1 cellular context compared by ENCODE assay signal in genomic region chr12:75334384-75335030, GRCh38.
TF ChIP-seq lines count a peak whose summit lies in the region.

A gene with protein sequence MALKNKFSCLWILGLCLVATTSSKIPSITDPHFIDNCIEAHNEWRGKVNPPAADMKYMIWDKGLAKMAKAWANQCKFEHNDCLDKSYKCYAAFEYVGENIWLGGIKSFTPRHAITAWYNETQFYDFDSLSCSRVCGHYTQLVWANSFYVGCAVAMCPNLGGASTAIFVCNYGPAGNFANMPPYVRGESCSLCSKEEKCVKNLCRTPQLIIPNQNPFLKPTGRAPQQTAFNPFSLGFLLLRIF (plus strand): TSS chr12:75334670. CDS start chr12:75334729, 59 bp downstream.

TF ChIP-seq in H1, 55 proteins besides CTCF, POLR2A, EP300 and RAD21 (continued from another document):
- TF ChIP-seq PHF8 (conservative IDR thresholded peaks at IDR 0.05; ENCODE audit: low read depth, low read length) = no peak
- no peak for TF ChIP-seq RBBP5 (IDR thresholded peaks at IDR 0.05; ENCODE audit: borderline replicate concordance, low read depth, low read length)
- no peak for TF ChIP-seq CEBPB (IDR thresholded peaks at IDR 0.05; ENCODE audit: low read depth, low read length)
- no peak for TF ChIP-seq SIX5 (IDR thresholded peaks at IDR 0.05; ENCODE audit: low read depth, low read length)
- TF ChIP-seq TBP (IDR thresholded peaks at IDR 0.05; ENCODE audit: low read depth, low read length) = no peak
- no peak for TF ChIP-seq BRCA1 (IDR thresholded peaks at IDR 0.05; ENCODE audit: low read depth, low read length)
- TF ChIP-seq E2F6 (IDR thresholded peaks at IDR 0.05) = peak; percentile 13; the same call in 1 of the 2 replicates
- TF ChIP-seq CREB1 (IDR thresholded peaks at IDR 0.05) = peak; percentile 52; the same call in 1 of the 2 replicates
- TF ChIP-seq NANOG (IDR thresholded peaks at IDR 0.05; ENCODE audit: insufficient read depth, low read depth, low read length, poor library complexity, severe bottlenecking) = peak; percentile 43
- TF ChIP-seq HDAC6 (IDR thresholded peaks at IDR 0.05; ENCODE audit: low read depth, low read length) = no peak
- no peak for TF ChIP-seq JUN (IDR thresholded peaks at IDR 0.05; ENCODE audit: low read depth, low read length)
- peak; percentile 40; the same call in 1 of the 2 replicates for TF ChIP-seq TAF1 (IDR thresholded peaks at IDR 0.05; ENCODE audit: low read depth, low read length)
- no peak for TF ChIP-seq SRF (IDR thresholded peaks at IDR 0.05; ENCODE audit: low read depth, low read length)
- TF ChIP-seq GABPA (IDR thresholded peaks at IDR 0.05; ENCODE audit: borderline replicate concordance, insufficient read depth, low read length) = no peak
- no peak for TF ChIP-seq SAP30 (IDR thresholded peaks at IDR 0.05; ENCODE audit: insufficient read depth, insufficient replicate concordance, low read length)
- TF ChIP-seq, protein P1, sequence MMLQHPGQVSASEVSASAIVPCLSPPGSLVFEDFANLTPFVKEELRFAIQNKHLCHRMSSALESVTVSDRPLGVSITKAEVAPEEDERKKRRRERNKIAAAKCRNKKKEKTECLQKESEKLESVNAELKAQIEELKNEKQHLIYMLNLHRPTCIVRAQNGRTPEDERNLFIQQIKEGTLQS (IDR thresholded peaks at IDR 0.05; ENCODE audit: insufficient read depth, low read depth, low read length) = no peak
- no peak for TF ChIP-seq JUND (IDR thresholded peaks at IDR 0.05; ENCODE audit: low read length)
- TF ChIP-seq ATF2 (IDR thresholded peaks at IDR 0.05; ENCODE audit: low read length) = peak; percentile 77; the same call in 1 of the 2 replicates
- no peak for TF ChIP-seq CHD1 (IDR thresholded peaks at IDR 0.05; ENCODE audit: low read depth, low read length)
- peak; percentile 65; the same call in 1 of the 2 replicates for TF ChIP-seq BACH1 (IDR thresholded peaks at IDR 0.05; ENCODE audit: low read length)
- 0 out of 4 replicates have a peak, but pooled peaks of 1 of the 2 experiments have one; percentile 36 for TF ChIP-seq SIN3A (conservative IDR thresholded peaks at IDR 0.05 in 1 of 2, IDR thresholded peaks at IDR 0.05 in 1 of 2; ENCODE audit: low read depth in 1 of 2, low read length in 2 of 2)
- no peak for TF ChIP-seq FOSL1 (IDR thresholded peaks at IDR 0.05; ENCODE audit: insufficient read depth, low read depth, low read length)
- no peak for TF ChIP-seq BCL11A (IDR thresholded peaks at IDR 0.05; ENCODE audit: low read depth in 2 of 2, low read length in 2 of 2)
- no peak for TF ChIP-seq POU5F1 (IDR thresholded peaks at IDR 0.05; ENCODE audit: low read depth, low read length)
- TF ChIP-seq CBX5 (IDR thresholded peaks at IDR 0.05; ENCODE audit: low read depth, low read length) = no peak
- TF ChIP-seq ASH2L (IDR thresholded peaks at IDR 0.05; ENCODE audit: low read length) = peak; percentile 64
- TF ChIP-seq RNF2 (IDR thresholded peaks at IDR 0.05; ENCODE audit: borderline replicate concordance, low read depth, low read length, missing control alignments, poor library complexity, severe bottlenecking) = no peak
- TF ChIP-seq, protein P2, sequence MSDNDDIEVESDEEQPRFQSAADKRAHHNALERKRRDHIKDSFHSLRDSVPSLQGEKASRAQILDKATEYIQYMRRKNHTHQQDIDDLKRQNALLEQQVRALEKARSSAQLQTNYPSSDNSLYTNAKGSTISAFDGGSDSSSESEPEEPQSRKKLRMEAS (IDR thresholded peaks at IDR 0.05) = peak; percentile 62
- no peak for TF ChIP-seq CBX8 (IDR thresholded peaks at IDR 0.05; ENCODE audit: borderline replicate concordance, low read depth, low read length)
- TF ChIP-seq CHD2 (IDR thresholded peaks at IDR 0.05; ENCODE audit: low read length) = 0 out of 2 replicates have a peak, but pooled peaks have one; percentile 39
- TF ChIP-seq YY1 (IDR thresholded peaks at IDR 0.05; ENCODE audit: low read depth, low read length) = peak; percentile 21; the same call in 1 of the 2 replicates
- no peak for TF ChIP-seq RXRA (IDR thresholded peaks at IDR 0.05; ENCODE audit: insufficient read depth, low read depth, low read length)
- no peak for TF ChIP-seq MAFK (IDR thresholded peaks at IDR 0.05; ENCODE audit: low read depth, low read length)
- TF ChIP-seq, protein P3, sequence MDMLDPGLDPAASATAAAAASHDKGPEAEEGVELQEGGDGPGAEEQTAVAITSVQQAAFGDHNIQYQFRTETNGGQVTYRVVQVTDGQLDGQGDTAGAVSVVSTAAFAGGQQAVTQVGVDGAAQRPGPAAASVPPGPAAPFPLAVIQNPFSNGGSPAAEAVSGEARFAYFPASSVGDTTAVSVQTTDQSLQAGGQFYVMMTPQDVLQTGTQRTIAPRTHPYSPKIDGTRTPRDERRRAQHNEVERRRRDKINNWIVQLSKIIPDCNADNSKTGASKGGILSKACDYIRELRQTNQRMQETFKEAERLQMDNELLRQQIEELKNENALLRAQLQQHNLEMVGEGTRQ (IDR thresholded peaks at IDR 0.05; ENCODE audit: low read length) = no peak
- TF ChIP-seq, protein P4, sequence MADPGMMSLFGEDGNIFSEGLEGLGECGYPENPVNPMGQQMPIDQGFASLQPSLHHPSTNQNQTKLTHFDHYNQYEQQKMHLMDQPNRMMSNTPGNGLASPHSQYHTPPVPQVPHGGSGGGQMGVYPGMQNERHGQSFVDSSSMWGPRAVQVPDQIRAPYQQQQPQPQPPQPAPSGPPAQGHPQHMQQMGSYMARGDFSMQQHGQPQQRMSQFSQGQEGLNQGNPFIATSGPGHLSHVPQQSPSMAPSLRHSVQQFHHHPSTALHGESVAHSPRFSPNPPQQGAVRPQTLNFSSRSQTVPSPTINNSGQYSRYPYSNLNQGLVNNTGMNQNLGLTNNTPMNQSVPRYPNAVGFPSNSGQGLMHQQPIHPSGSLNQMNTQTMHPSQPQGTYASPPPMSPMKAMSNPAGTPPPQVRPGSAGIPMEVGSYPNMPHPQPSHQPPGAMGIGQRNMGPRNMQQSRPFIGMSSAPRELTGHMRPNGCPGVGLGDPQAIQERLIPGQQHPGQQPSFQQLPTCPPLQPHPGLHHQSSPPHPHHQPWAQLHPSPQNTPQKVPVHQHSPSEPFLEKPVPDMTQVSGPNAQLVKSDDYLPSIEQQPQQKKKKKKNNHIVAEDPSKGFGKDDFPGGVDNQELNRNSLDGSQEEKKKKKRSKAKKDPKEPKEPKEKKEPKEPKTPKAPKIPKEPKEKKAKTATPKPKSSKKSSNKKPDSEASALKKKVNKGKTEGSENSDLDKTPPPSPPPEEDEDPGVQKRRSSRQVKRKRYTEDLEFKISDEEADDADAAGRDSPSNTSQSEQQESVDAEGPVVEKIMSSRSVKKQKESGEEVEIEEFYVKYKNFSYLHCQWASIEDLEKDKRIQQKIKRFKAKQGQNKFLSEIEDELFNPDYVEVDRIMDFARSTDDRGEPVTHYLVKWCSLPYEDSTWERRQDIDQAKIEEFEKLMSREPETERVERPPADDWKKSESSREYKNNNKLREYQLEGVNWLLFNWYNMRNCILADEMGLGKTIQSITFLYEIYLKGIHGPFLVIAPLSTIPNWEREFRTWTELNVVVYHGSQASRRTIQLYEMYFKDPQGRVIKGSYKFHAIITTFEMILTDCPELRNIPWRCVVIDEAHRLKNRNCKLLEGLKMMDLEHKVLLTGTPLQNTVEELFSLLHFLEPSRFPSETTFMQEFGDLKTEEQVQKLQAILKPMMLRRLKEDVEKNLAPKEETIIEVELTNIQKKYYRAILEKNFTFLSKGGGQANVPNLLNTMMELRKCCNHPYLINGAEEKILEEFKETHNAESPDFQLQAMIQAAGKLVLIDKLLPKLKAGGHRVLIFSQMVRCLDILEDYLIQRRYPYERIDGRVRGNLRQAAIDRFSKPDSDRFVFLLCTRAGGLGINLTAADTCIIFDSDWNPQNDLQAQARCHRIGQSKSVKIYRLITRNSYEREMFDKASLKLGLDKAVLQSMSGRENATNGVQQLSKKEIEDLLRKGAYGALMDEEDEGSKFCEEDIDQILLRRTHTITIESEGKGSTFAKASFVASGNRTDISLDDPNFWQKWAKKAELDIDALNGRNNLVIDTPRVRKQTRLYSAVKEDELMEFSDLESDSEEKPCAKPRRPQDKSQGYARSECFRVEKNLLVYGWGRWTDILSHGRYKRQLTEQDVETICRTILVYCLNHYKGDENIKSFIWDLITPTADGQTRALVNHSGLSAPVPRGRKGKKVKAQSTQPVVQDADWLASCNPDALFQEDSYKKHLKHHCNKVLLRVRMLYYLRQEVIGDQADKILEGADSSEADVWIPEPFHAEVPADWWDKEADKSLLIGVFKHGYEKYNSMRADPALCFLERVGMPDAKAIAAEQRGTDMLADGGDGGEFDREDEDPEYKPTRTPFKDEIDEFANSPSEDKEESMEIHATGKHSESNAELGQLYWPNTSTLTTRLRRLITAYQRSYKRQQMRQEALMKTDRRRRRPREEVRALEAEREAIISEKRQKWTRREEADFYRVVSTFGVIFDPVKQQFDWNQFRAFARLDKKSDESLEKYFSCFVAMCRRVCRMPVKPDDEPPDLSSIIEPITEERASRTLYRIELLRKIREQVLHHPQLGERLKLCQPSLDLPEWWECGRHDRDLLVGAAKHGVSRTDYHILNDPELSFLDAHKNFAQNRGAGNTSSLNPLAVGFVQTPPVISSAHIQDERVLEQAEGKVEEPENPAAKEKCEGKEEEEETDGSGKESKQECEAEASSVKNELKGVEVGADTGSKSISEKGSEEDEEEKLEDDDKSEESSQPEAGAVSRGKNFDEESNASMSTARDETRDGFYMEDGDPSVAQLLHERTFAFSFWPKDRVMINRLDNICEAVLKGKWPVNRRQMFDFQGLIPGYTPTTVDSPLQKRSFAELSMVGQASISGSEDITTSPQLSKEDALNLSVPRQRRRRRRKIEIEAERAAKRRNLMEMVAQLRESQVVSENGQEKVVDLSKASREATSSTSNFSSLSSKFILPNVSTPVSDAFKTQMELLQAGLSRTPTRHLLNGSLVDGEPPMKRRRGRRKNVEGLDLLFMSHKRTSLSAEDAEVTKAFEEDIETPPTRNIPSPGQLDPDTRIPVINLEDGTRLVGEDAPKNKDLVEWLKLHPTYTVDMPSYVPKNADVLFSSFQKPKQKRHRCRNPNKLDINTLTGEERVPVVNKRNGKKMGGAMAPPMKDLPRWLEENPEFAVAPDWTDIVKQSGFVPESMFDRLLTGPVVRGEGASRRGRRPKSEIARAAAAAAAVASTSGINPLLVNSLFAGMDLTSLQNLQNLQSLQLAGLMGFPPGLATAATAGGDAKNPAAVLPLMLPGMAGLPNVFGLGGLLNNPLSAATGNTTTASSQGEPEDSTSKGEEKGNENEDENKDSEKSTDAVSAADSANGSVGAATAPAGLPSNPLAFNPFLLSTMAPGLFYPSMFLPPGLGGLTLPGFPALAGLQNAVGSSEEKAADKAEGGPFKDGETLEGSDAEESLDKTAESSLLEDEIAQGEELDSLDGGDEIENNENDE (IDR thresholded peaks at IDR 0.05; ENCODE audit: insufficient replicate concordance, low read length) = peak; percentile 78
- no peak for TF ChIP-seq RFX5 (IDR thresholded peaks at IDR 0.05; ENCODE audit: borderline replicate concordance, low read depth, low read length)
- TF ChIP-seq SUZ12 (IDR thresholded peaks at IDR 0.05; ENCODE audit: low read length) = no peak
- no peak for TF ChIP-seq GTF2F1 (IDR thresholded peaks at IDR 0.05; ENCODE audit: borderline replicate concordance, low read depth, low read length)
- TF ChIP-seq KDM1A (IDR thresholded peaks at IDR 0.05; ENCODE audit: borderline replicate concordance, low read length) = 0 out of 2 replicates have a peak, but pooled peaks have one; percentile 58
- TF ChIP-seq POLR2AphosphoS5 (IDR thresholded peaks at IDR 0.05; ENCODE audit: low read depth, low read length) = no peak
- TF ChIP-seq TEAD4 (IDR thresholded peaks at IDR 0.05; ENCODE audit: low read depth, low read length) = peak; percentile 100
- TF ChIP-seq EZH2 (IDR thresholded peaks at IDR 0.05; ENCODE audit: low read depth, low read length, severe bottlenecking) = no peak
- peak; percentile 69; the same call in 1 of the 2 replicates for TF ChIP-seq SP4 (IDR thresholded peaks at IDR 0.05; ENCODE audit: low read length)
- TF ChIP-seq SP2 (IDR thresholded peaks at IDR 0.05; ENCODE audit: low read length) = no peak
- TF ChIP-seq KDM4A (IDR thresholded peaks at IDR 0.05; ENCODE audit: low read depth, low read length, severe bottlenecking) = peak; percentile 43
- no peak for TF ChIP-seq SIRT6 (IDR thresholded peaks at IDR 0.05; ENCODE audit: low read length)
- TF ChIP-seq CTBP2 (IDR thresholded peaks at IDR 0.05; ENCODE audit: borderline replicate concordance, insufficient read depth, insufficient read length, low read length) = no peak
- TF ChIP-seq EGR1 (IDR thresholded peaks at IDR 0.05; ENCODE audit: borderline replicate concordance, low read depth, low read length) = peak; percentile 98
- peak; percentile 77; the same call in 1 of the 2 replicates for TF ChIP-seq TCF12 (IDR thresholded peaks at IDR 0.05; ENCODE audit: low read depth, low read length)
- no peak for TF ChIP-seq ZNF274 (IDR thresholded peaks at IDR 0.05; ENCODE audit: borderline replicate concordance, extremely low read depth, low read length)
- TF ChIP-seq KDM5A (IDR thresholded peaks at IDR 0.05; ENCODE audit: low read length) = no peak
- no peak for TF ChIP-seq TAF7 (optimal IDR thresholded peaks at IDR 0.05; ENCODE audit: borderline replicate concordance, low read depth, low read length)
- no peak for TF ChIP-seq SP1 (IDR thresholded peaks at IDR 0.05; ENCODE audit: low read depth, low read length)
- TF ChIP-seq NRF1 (IDR thresholded peaks at IDR 0.05; ENCODE audit: low read depth, low read length) = no peak
